In the genomic region with DNA sequence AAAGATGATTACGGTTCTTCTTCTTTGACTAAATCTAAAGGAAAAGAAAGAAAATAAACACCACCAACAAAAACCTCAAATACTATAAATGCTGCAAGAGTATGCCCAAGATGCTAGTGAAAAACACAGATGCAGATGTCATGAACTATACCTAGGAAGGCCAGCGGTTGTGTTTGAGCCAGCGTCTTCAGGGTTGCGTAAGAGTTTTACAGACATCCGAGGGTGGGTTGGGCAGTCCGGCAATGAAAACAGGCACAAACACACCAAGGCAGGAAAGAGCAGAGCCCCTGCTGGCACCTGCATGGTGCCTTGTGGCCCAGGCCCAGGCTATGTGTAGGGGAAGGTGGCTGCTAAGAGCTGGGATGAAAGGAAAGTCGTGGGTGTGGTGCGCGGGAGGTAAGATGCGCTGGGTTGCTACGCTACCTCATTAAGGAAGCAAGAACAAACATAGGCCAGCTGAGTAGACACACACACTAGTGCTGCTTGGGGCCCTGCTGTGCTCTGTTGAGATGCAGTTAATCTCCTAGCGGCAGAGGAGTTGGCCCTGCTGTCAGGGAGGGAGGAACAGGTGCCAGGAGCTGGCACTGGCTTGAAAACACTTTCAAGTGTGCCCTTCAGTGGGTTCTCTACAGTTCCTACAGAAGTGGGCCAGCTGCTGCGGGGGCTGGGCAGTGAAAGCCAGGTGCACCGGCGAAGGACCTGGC, we compare ENCODE assay signal across 2 cellular contexts.
TF ChIP-seq lines count a peak whose summit lies in the region.

No MANE protein-coding gene starts in this region.

TF ChIP-seq in GM23338, 12 proteins besides CTCF, POLR2A, EP300 and RAD21:
- TF ChIP-seq ZNF462 (CRISPR knock-in tag; IDR thresholded peaks at IDR 0.05) (no peak), EZH2 (IDR thresholded peaks at IDR 0.05; ENCODE audit: low read depth, unreplicated experiment) (no peak), ETS1 (IDR thresholded peaks at IDR 0.05) (no peak), JUNB (IDR thresholded peaks at IDR 0.05; ENCODE audit: unreplicated experiment) (no peak), NANOG (IDR thresholded peaks at IDR 0.05; ENCODE audit: borderline replicate concordance) (no peak), ZNF331 (CRISPR knock-in tag; IDR thresholded peaks at IDR 0.05; ENCODE audit: low read depth) (no peak), CREB1 (CRISPR knock-in tag; IDR thresholded peaks at IDR 0.05; ENCODE audit: low read depth) (no peak), POLR2AphosphoS5 (IDR thresholded peaks at IDR 0.05; ENCODE audit: low read depth) (no peak), EZH2phosphoT487 (IDR thresholded peaks at IDR 0.05; ENCODE audit: unreplicated experiment) (no peak)

TF ChIP-seq in WTC11, 78 proteins besides CTCF, POLR2A, EP300 and RAD21 (continued from another document):
- TF ChIP-seq, protein P1, sequence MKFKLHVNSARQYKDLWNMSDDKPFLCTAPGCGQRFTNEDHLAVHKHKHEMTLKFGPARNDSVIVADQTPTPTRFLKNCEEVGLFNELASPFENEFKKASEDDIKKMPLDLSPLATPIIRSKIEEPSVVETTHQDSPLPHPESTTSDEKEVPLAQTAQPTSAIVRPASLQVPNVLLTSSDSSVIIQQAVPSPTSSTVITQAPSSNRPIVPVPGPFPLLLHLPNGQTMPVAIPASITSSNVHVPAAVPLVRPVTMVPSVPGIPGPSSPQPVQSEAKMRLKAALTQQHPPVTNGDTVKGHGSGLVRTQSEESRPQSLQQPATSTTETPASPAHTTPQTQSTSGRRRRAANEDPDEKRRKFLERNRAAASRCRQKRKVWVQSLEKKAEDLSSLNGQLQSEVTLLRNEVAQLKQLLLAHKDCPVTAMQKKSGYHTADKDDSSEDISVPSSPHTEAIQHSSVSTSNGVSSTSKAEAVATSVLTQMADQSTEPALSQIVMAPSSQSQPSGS (CRISPR knock-in tag; IDR thresholded peaks at IDR 0.05; ENCODE audit: borderline replicate concordance, low read depth) = no peak
- TF ChIP-seq, protein P2, sequence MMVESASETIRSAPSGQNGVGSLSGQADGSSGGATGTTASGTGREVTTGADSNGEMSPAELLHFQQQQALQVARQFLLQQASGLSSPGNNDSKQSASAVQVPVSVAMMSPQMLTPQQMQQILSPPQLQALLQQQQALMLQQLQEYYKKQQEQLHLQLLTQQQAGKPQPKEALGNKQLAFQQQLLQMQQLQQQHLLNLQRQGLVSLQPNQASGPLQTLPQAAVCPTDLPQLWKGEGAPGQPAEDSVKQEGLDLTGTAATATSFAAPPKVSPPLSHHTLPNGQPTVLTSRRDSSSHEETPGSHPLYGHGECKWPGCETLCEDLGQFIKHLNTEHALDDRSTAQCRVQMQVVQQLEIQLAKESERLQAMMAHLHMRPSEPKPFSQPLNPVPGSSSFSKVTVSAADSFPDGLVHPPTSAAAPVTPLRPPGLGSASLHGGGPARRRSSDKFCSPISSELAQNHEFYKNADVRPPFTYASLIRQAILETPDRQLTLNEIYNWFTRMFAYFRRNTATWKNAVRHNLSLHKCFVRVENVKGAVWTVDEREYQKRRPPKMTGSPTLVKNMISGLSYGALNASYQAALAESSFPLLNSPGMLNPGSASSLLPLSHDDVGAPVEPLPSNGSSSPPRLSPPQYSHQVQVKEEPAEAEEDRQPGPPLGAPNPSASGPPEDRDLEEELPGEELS (CRISPR knock-in tag; IDR thresholded peaks at IDR 0.05) = no peak
- no peak for TF ChIP-seq MYBL2 (CRISPR knock-in tag; IDR thresholded peaks at IDR 0.05)
